Comparison of ENCODE assay signal across 18 cellular contexts in genomic region chr7:149500201-149500600, GRCh38. TPM values are rescaled to one million over a fixed set of nuclear protein-coding genes. Genes with fewer than 3 reads are reported as not detected.
DNase-seq lines count a peak whose midpoint lies in the region; ATAC-seq and TF ChIP-seq lines count a peak whose summit lies in the region.
"Had no signal": no experiment of that assay in that cellular context is flagged by ENCODE, and none has a peak within 500 bp of the region (broad histone marks: within the 10 kb centered on the region; RNA-seq: fewer than 3 reads in every experiment).

No MANE protein-coding gene starts in this region.

- H3K9me3 ChIP-seq in CD8-positive, alpha-beta memory T cell (ENCODE audit: low read length) = no peaks in the 10 kb centered on the region
- H3K9me3 ChIP-seq: BE2C had no signal

- H3K9me3 Mint-ChIP-seq in T-helper 1 cell treated with Interleukin-12 subunit alpha and Interleukin-12 subunit beta and Interleukin-4 antibody, amounts not matched to agents 30 μg/mL and 1 μg/mL, for 36 hours = peaks cover 10% of the 10 kb centered on the region
- peaks cover 2 to 6% (median 4%) of the 10 kb centered on the region in 5 donors for H3K9me3 Mint-ChIP-seq in CD8-positive, alpha-beta memory T cell
- peaks cover 4% of the 10 kb centered on the region for H3K9me3 Mint-ChIP-seq in activated T-helper 17 cell treated with anti-CD3 and anti-CD28 coated beads, Interleukin-2, amount 50 U/mL, for 72 hours
- peaks cover 7% of the 10 kb centered on the region for H3K9me3 Mint-ChIP-seq in nephron

- no peak for DNase-seq in T-helper 1 cell
- DNase-seq in CD8-positive, alpha-beta memory T cell = peak in 1 of 5 donors; percentile 16
- no peak for DNase-seq in stimulated activated naive CD8-positive, alpha-beta T cell treated with anti-CD3 and anti-CD28 coated beads, Interleukin-15, Interleukin-2, amounts not matched to agents 100 U/mL and 50 U/mL, for 24 hours
- DNase-seq: BE2C, DMS79 treated with DMSO at 0.1 percent for 48 hours, MM.1S, NCI-H1105 treated with DMSO at 0.1 percent for 48 hours, NCI-H187, NCI-H69, SHP77 had no signal

- H3K27me3 ChIP-seq in CD8-positive, alpha-beta memory T cell (ENCODE audit: insufficient read depth, low read length, poor library complexity, severe bottlenecking) = no peaks in the 10 kb centered on the region
- H3K27me3 ChIP-seq: BE2C had no signal

- peaks cover 4% of the 10 kb centered on the region for H3K36me3 Mint-ChIP-seq in T-helper 1 cell treated with Interleukin-12 subunit alpha and Interleukin-12 subunit beta and Interleukin-4 antibody, amounts not matched to agents 30 μg/mL and 1 μg/mL, for 36 hours (ENCODE audit: low read depth)
- H3K36me3 Mint-ChIP-seq in CD8-positive, alpha-beta memory T cell = peaks cover 3 to 6% (median 4%) of the 10 kb centered on the region in 3 donors
- H3K36me3 Mint-ChIP-seq in activated T-helper 17 cell treated with anti-CD3 and anti-CD28 coated beads, Interleukin-2, amount 50 U/mL, for 72 hours (ENCODE audit: low read depth) = peaks cover 2% of the 10 kb centered on the region
- H3K36me3 Mint-ChIP-seq in nephron (ENCODE audit: low read depth) = peaks cover under 1% of the 10 kb centered on the region

- H3K36me3 ChIP-seq in CD8-positive, alpha-beta memory T cell (ENCODE audit: insufficient read depth, low read length) = no peaks in the 10 kb centered on the region
- H3K36me3 ChIP-seq: BE2C had no signal

- no peak for TF ChIP-seq CTCF in nephron (IDR thresholded peaks at IDR 0.05; ENCODE audit: unreplicated experiment in 3 of 3)

- no peak overlapping the region for H3K27ac ChIP-seq in CD8-positive, alpha-beta memory T cell (ENCODE audit: low read depth, low read length)
- H3K27ac ChIP-seq: 22Rv1, KMS-11 had no signal

- CTCF ChIA-PET in CD8-positive, alpha-beta memory T cell (lab: Charles Lee) = no interaction called here

- peak overlapping the region; percentile 4 for H3K27ac Mint-ChIP-seq in T-helper 1 cell treated with Interleukin-12 subunit alpha and Interleukin-12 subunit beta and Interleukin-4 antibody, amounts not matched to agents 30 μg/mL and 1 μg/mL, for 36 hours
- peak overlapping the region in 6 of 8 donors; percentile 20 to 81 (median 70) for H3K27ac Mint-ChIP-seq in CD8-positive, alpha-beta memory T cell
- peak overlapping the region; percentile 31 for H3K27ac Mint-ChIP-seq in activated T-helper 17 cell treated with anti-CD3 and anti-CD28 coated beads, Interleukin-2, amount 50 U/mL, for 72 hours
- no peak overlapping the region for H3K27ac Mint-ChIP-seq in nephron

- no peak overlapping the region for H3K4me3 ChIP-seq in CD8-positive, alpha-beta memory T cell (ENCODE audit: low read length)

- H3K27me3 Mint-ChIP-seq in T-helper 1 cell treated with Interleukin-12 subunit alpha and Interleukin-12 subunit beta and Interleukin-4 antibody, amounts not matched to agents 30 μg/mL and 1 μg/mL, for 36 hours (ENCODE audit: low read depth) = peaks cover 8% of the 10 kb centered on the region
- H3K27me3 Mint-ChIP-seq in CD8-positive, alpha-beta memory T cell = peaks cover 0 to 2% of the 10 kb centered on the region in 2 donors
- peaks cover 3% of the 10 kb centered on the region for H3K27me3 Mint-ChIP-seq in activated T-helper 17 cell treated with anti-CD3 and anti-CD28 coated beads, Interleukin-2, amount 50 U/mL, for 72 hours
- peaks cover 17% of the 10 kb centered on the region for H3K27me3 Mint-ChIP-seq in nephron (ENCODE audit: low read depth)

- H3K4me3 Mint-ChIP-seq in T-helper 1 cell treated with Interleukin-12 subunit alpha and Interleukin-12 subunit beta and Interleukin-4 antibody, amounts not matched to agents 30 μg/mL and 1 μg/mL, for 36 hours = peak overlapping the region; percentile 22
- peak overlapping the region in 5 of 7 donors; percentile 26 to 77 (median 54) for H3K4me3 Mint-ChIP-seq in CD8-positive, alpha-beta memory T cell
- peak overlapping the region; percentile 1 for H3K4me3 Mint-ChIP-seq in activated T-helper 17 cell treated with anti-CD3 and anti-CD28 coated beads, Interleukin-2, amount 50 U/mL, for 72 hours
- peak overlapping the region; percentile 55 to 71 (median 68) for H3K4me3 Mint-ChIP-seq in nephron

- H3K4me1 ChIP-seq in CD8-positive, alpha-beta memory T cell (ENCODE audit: insufficient read depth, low read length) = peaks cover 23% of the 10 kb centered on the region
- H3K4me1 ChIP-seq: BE2C had no signal

- ATAC-seq in activated T-helper 17 cell treated with anti-CD3 and anti-CD28 coated beads, Interleukin-2, amount 50 U/mL, for 72 hours (replicated peaks) = no peak
- no peak for ATAC-seq in HG03039 (IDR thresholded peaks at IDR 0.05; ENCODE audit: unreplicated experiment)
- ATAC-seq in stimulated activated naive CD8-positive, alpha-beta T cell treated with anti-CD3 and anti-CD28 coated beads, Interleukin-15, Interleukin-2, amounts not matched to agents 100 U/mL and 50 U/mL, for 24 hours = no peak
- no peak for ATAC-seq in HG02840 (IDR thresholded peaks at IDR 0.05; ENCODE audit: low FRiP score, unreplicated experiment)
- ATAC-seq: HepG2 had no signal

- POLR2A ChIA-PET in CD8-positive, alpha-beta memory T cell (lab: Charles Lee) = no interaction called here

- H3K4me1 Mint-ChIP-seq in T-helper 1 cell treated with Interleukin-12 subunit alpha and Interleukin-12 subunit beta and Interleukin-4 antibody, amounts not matched to agents 30 μg/mL and 1 μg/mL, for 36 hours (ENCODE audit: low read depth) = peaks cover 22% of the 10 kb centered on the region
- H3K4me1 Mint-ChIP-seq in CD8-positive, alpha-beta memory T cell = peaks cover 23 to 42% (median 33%) of the 10 kb centered on the region in 3 donors
- H3K4me1 Mint-ChIP-seq in activated T-helper 17 cell treated with anti-CD3 and anti-CD28 coated beads, Interleukin-2, amount 50 U/mL, for 72 hours = peaks cover 7% of the 10 kb centered on the region
- peaks cover 17% of the 10 kb centered on the region for H3K4me1 Mint-ChIP-seq in nephron

RNA-seq across cellular contexts. Expression of gene ZNF746, which starts 2.6 kb away (rescaled TPM):
- total RNA-seq in CD8-positive, alpha-beta memory T cell = 10 to 100 TPM; 19.9 to 21.3 TPM
- 13.9 TPM for polyA plus RNA-seq in CD8-positive, alpha-beta memory T cell
- total RNA-seq in activated T-helper 17 cell treated with anti-CD3 and anti-CD28 coated beads, Interleukin-2, amount 50 U/mL, for 72 hours = 10 to 100 TPM; 12.0 to 15.5 TPM

RNA-seq across cellular contexts. Expression of gene ZNF777, which starts 39.3 kb away (rescaled TPM):
- 10 to 100 TPM; 21.9 to 22.1 TPM for total RNA-seq in CD8-positive, alpha-beta memory T cell
- 3.7 TPM for polyA plus RNA-seq in CD8-positive, alpha-beta memory T cell
- total RNA-seq in activated T-helper 17 cell treated with anti-CD3 and anti-CD28 coated beads, Interleukin-2, amount 50 U/mL, for 72 hours = 1 to 10 TPM; 5.8 to 9.6 TPM

Comparison
In these comparisons a context has a peak if more than half of its experiments do, and no peak if none do; other contexts are left out.
1. H3K27ac Mint-ChIP-seq: peak in T-helper 1 cell treated with Interleukin-12 subunit alpha and Interleukin-12 subunit beta and Interleukin-4 antibody, amounts not matched to agents 30 μg/mL and 1 μg/mL, for 36 hours (single experiment), CD8-positive, alpha-beta memory T cell (6 of 8) and activated T-helper 17 cell treated with anti-CD3 and anti-CD28 coated beads, Interleukin-2, amount 50 U/mL, for 72 hours (single experiment); none in nephron (0 of 3).
2. H3K4me3 Mint-ChIP-seq: peak in every context shown above with its lines; median percentile 68 in nephron; 54 in CD8-positive, alpha-beta memory T cell; 22 in T-helper 1 cell treated with Interleukin-12 subunit alpha and Interleukin-12 subunit beta and Interleukin-4 antibody, amounts not matched to agents 30 μg/mL and 1 μg/mL, for 36 hours; 1 in activated T-helper 17 cell treated with anti-CD3 and anti-CD28 coated beads, Interleukin-2, amount 50 U/mL, for 72 hours.